Comparison of ENCODE assay signal across 12 cellular contexts in the genomic region with DNA sequence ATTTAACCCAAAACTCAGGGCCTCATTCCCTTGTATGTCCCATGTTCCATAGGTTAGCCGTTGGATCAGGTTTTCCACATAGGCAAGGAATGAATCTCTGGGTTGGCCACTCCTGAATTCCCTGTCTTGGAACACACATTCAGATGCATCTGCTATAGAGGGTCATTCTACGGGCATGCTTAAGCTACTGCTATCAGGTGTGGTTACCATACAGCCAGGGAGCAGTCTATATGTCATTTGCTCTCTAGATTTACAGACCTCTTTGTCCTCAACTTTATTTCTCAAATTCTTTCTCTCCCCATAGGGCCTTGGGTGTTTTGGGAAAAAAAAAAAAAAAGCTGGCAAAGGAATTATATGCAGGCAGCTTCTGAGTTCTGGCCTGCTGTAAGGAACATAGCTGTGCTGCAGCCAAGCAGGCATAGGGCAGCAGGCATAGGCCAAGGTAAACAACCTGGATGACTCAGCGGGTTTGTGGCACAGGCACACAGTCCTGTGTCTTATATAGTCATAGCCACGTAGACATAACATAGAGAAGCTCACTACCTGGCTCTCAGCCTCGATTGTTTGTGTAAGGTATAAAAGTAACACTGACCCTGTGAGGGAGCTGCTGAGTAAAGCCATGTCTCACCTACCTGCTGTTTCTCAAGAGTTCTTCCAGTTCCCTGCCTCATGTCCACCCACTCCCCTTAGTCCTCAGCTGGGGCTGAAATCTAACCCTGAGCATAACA.
DNase-seq lines count a peak whose midpoint lies in the region; ATAC-seq, FAIRE-seq and TF ChIP-seq lines count a peak whose summit lies in the region.
"Had no signal": no experiment of that assay in that cellular context is flagged by ENCODE, and none has a peak within 500 bp of the region (broad histone marks: within the 10 kb centered on the region; RNA-seq: fewer than 3 reads in every experiment).

No MANE protein-coding gene starts in this region.

- DNase-seq in GM23338 (ENCODE audit: low spot score) (peak; percentile 12), Peyer's patch (peak in 2 of 3 donors; percentile 74 to 85), epithelial cell of prostate (ENCODE audit: low read depth, low spot score) (peak; percentile 96), omental fat pad (ENCODE audit: low spot score) (no peak), GM12891 (ENCODE audit: insufficient read length, low spot score) (no peak), NCI-H82 treated with DMSO at 0.1 percent for 48 hours (lab: John Stamatoyannopoulos, UW; ENCODE audit: unreplicated experiment) (no peak)
- no peak for DNase-seq in activated effector memory CD4-positive, alpha-beta T cell treated with anti-CD3 and anti-CD28 coated beads, Interleukin-2, amount 50 U/mL, for 16 hours
- DNase-seq: activated CD4-positive, alpha-beta memory T cell treated with anti-CD3 and anti-CD28 coated beads, Interleukin-2, amount 10 ng/mL, durations not matched to agents 7 days and 5 days; CD4-positive, alpha-beta T cell; NCI-H2171 treated with DMSO at 0.1 percent for 48 hours had no signal

- H3K4me1 ChIP-seq in GM23338 (ENCODE audit: insufficient read depth) (no peaks in the 10 kb centered on the region), Peyer's patch (peaks cover 0 to 23% (median 0%) of the 10 kb centered on the region in 4 donors)

- H4K20me1 ChIP-seq in GM23338 (replicated peaks; ENCODE audit: insufficient read depth): no peaks in the 10 kb centered on the region

- no peak overlapping the region for H3K4me2 ChIP-seq in GM23338

- peaks cover 0 to 6% (median 0%) of the 10 kb centered on the region in 4 donors for H3K9me3 ChIP-seq in Peyer's patch

- peaks cover 25% of the 10 kb centered on the region for H3K36me3 Mint-ChIP-seq in GM23338 (ENCODE audit: low read depth)

- TF ChIP-seq CTCF in GM23338 (conservative IDR thresholded peaks at IDR 0.05; ENCODE audit: low read depth in 2 of 2) (0 out of 4 replicates have a peak, but pooled peaks of 1 of the 2 experiments have one; percentile 8), Peyer's patch (IDR thresholded peaks at IDR 0.05) (peak in 3 of 6 experiments; percentile 8 to 26 (median 10)), omental fat pad (IDR thresholded peaks at IDR 0.05) (no peak)

- no peaks in the 10 kb centered on the region for H3F3A ChIP-seq in GM23338 (replicated peaks; ENCODE audit: low read depth)

- ATAC-seq in GM23338 (no peak; the same call in 2 of the 3 replicates), omental fat pad (ENCODE audit: low FRiP score) (peak; percentile 57), GM21526 (IDR thresholded peaks at IDR 0.05; ENCODE audit: low FRiP score, unreplicated experiment) (no peak)

- no peak overlapping the region for H3K27ac ChIP-seq in GM23338 (ENCODE audit: low read depth)
- peak overlapping the region in 3 of 4 donors; percentile 25 to 77 (median 66) for H3K27ac ChIP-seq in Peyer's patch
- peak overlapping the region; percentile 36 for H3K27ac ChIP-seq in epithelial cell of prostate

- FAIRE-seq in GM12891 (lab: Jason Lieb, UNC): no peak
- FAIRE-seq: HTR-8/SVneo had no signal

- no peaks in the 10 kb centered on the region for H3K9me2 ChIP-seq in GM23338 (ENCODE audit: insufficient read depth)

- TF ChIP-seq POLR2A in Peyer's patch (IDR thresholded peaks at IDR 0.05) (peak in 1 of 2 donors; percentile 17), GM12891 (IDR thresholded peaks at IDR 0.05; ENCODE audit: low read depth, low read length) (no peak)

- H3K4me1 Mint-ChIP-seq in GM23338: peaks cover 3% of the 10 kb centered on the region; the same call in 1 of the 3 replicates
- H3K4me1 Mint-ChIP-seq: activated CD4-positive, alpha-beta memory T cell treated with anti-CD3 and anti-CD28 coated beads, Interleukin-2, amount 10 ng/mL, durations not matched to agents 7 days and 5 days had no signal

- peaks cover 4% of the 10 kb centered on the region for H3K27me3 Mint-ChIP-seq in GM23338 (ENCODE audit: insufficient read depth, low read depth, poor library complexity)
- H3K27me3 Mint-ChIP-seq: activated CD4-positive, alpha-beta memory T cell treated with anti-CD3 and anti-CD28 coated beads, Interleukin-2, amount 10 ng/mL, durations not matched to agents 7 days and 5 days; CD4-positive, alpha-beta T cell had no signal

- H3K4me3 ChIP-seq in GM23338 (no peak overlapping the region), Peyer's patch (no peak overlapping the region)

- H3K4me3 Mint-ChIP-seq in GM23338: no peak overlapping the region
- H3K4me3 Mint-ChIP-seq: activated CD4-positive, alpha-beta memory T cell treated with anti-CD3 and anti-CD28 coated beads, Interleukin-2, amount 10 ng/mL, durations not matched to agents 7 days and 5 days; CD4-positive, alpha-beta T cell had no signal

- H3K79me2 ChIP-seq in GM23338 (replicated peaks; ENCODE audit: insufficient read depth): no peaks in the 10 kb centered on the region

- H3K9me3 Mint-ChIP-seq in GM23338: peaks cover 34% of the 10 kb centered on the region

- peak overlapping the region; percentile 10; the same call in 1 of the 2 replicates for H2AFZ ChIP-seq in GM23338

- H3K27me3 ChIP-seq in GM23338 (ENCODE audit: insufficient read depth) (no peaks in the 10 kb centered on the region), Peyer's patch (no peaks in the 10 kb centered on the region)

- H3K27ac Mint-ChIP-seq in GM23338: peak overlapping the region; percentile 85
- H3K27ac Mint-ChIP-seq: activated CD4-positive, alpha-beta memory T cell treated with anti-CD3 and anti-CD28 coated beads, Interleukin-2, amount 10 ng/mL, durations not matched to agents 7 days and 5 days; CD4-positive, alpha-beta T cell had no signal

- H3K36me3 ChIP-seq in GM23338 (ENCODE audit: insufficient read depth) (0 out of 2 replicates have a peak, but pooled peaks cover 9% of the 10 kb centered on the region), Peyer's patch (no peaks in the 10 kb centered on the region)

TF ChIP-seq in GM23338, 12 proteins besides CTCF, POLR2A, EP300 and RAD21:
- TF ChIP-seq CREB1 (CRISPR knock-in tag; IDR thresholded peaks at IDR 0.05; ENCODE audit: low read depth): no peak
- TF ChIP-seq, protein P1, sequence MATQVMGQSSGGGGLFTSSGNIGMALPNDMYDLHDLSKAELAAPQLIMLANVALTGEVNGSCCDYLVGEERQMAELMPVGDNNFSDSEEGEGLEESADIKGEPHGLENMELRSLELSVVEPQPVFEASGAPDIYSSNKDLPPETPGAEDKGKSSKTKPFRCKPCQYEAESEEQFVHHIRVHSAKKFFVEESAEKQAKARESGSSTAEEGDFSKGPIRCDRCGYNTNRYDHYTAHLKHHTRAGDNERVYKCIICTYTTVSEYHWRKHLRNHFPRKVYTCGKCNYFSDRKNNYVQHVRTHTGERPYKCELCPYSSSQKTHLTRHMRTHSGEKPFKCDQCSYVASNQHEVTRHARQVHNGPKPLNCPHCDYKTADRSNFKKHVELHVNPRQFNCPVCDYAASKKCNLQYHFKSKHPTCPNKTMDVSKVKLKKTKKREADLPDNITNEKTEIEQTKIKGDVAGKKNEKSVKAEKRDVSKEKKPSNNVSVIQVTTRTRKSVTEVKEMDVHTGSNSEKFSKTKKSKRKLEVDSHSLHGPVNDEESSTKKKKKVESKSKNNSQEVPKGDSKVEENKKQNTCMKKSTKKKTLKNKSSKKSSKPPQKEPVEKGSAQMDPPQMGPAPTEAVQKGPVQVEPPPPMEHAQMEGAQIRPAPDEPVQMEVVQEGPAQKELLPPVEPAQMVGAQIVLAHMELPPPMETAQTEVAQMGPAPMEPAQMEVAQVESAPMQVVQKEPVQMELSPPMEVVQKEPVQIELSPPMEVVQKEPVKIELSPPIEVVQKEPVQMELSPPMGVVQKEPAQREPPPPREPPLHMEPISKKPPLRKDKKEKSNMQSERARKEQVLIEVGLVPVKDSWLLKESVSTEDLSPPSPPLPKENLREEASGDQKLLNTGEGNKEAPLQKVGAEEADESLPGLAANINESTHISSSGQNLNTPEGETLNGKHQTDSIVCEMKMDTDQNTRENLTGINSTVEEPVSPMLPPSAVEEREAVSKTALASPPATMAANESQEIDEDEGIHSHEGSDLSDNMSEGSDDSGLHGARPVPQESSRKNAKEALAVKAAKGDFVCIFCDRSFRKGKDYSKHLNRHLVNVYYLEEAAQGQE (IDR thresholded peaks at IDR 0.05; ENCODE audit: unreplicated experiment): no peak
- no peak for TF ChIP-seq EZH2phosphoT487 (IDR thresholded peaks at IDR 0.05; ENCODE audit: unreplicated experiment)

TF ChIP-seq in GM12891, 5 proteins besides CTCF, POLR2A, EP300 and RAD21:
- TF ChIP-seq SPI1 (IDR thresholded peaks at IDR 0.05; ENCODE audit: low read depth, low read length): no peak
- no peak for TF ChIP-seq TAF1 (IDR thresholded peaks at IDR 0.05; ENCODE audit: low read depth, low read length)
- TF ChIP-seq POU2F2 (IDR thresholded peaks at IDR 0.05; ENCODE audit: low read depth, low read length): no peak
- no peak for TF ChIP-seq POLR2AphosphoS5 (IDR thresholded peaks at IDR 0.05; ENCODE audit: low read depth, low read length)
- TF ChIP-seq PAX5 (IDR thresholded peaks at IDR 0.05; ENCODE audit: insufficient read depth, low read length, severe bottlenecking): no peak

Comparison
In these comparisons a context has a peak if more than half of its experiments do, and no peak if none do; other contexts are left out.
1. DNase-seq: peak in GM23338 (single experiment), Peyer's patch (2 of 3) and epithelial cell of prostate (single experiment); none in omental fat pad (single experiment), GM12891 (single experiment), activated effector memory CD4-positive, alpha-beta T cell treated with anti-CD3 and anti-CD28 coated beads, Interleukin-2, amount 50 U/mL, for 16 hours (single experiment) and NCI-H82 treated with DMSO at 0.1 percent for 48 hours (single experiment).